ENCODE assay signal across 19 cellular contexts in genomic region chr14:36430662-36431084, GRCh38.
"Had no signal": no experiment of that assay in that cellular context is flagged by ENCODE, and none has a peak within 500 bp of the region (broad histone marks: within the 10 kb centered on the region; RNA-seq: fewer than 3 reads in every experiment).

No MANE protein-coding gene starts in this region.

- H3K27ac ChIP-seq: cardiac muscle cell, foreskin keratinocyte, spleen, testis had no signal

- H3K9me3 Mint-ChIP-seq: activated naive CD8-positive, alpha-beta T cell treated with anti-CD3 and anti-CD28 coated beads for 36 hours; mesothelial cell of epicardium had no signal

- H3K27me3 ChIP-seq: cardiac muscle cell, foreskin keratinocyte, spleen, testis had no signal

- H3K4me3 Mint-ChIP-seq: activated naive CD8-positive, alpha-beta T cell treated with anti-CD3 and anti-CD28 coated beads for 36 hours; mesothelial cell of epicardium; naive thymus-derived CD8-positive, alpha-beta T cell had no signal

- H3K4me1 ChIP-seq: foreskin keratinocyte, spleen, testis had no signal

- H3K4me3 ChIP-seq: cardiac muscle cell, spleen, testis had no signal

- H3K36me3 ChIP-seq: cardiac muscle cell, spleen had no signal

- DNase-seq: activated CD4-positive, alpha-beta T cell treated with anti-CD3 and anti-CD28 coated beads for 4 hours; activated CD4-positive, alpha-beta T cell treated with anti-CD3 and anti-CD28 coated beads, Interleukin-2, amount 50 U/mL, for 48 hours; activated CD4-positive, CD25-positive, alpha-beta regulatory T cell; activated naive CD4-positive, alpha-beta T cell treated with Interleukin-2 at 50 U/mL for 16 hours; activated naive CD8-positive, alpha-beta T cell treated with anti-CD3 and anti-CD28 coated beads for 36 hours; activated T-cell treated with anti-CD3 and anti-CD28 coated beads, Interleukin-2, amount 50 U/mL, for 48 hours; erythroblast; foreskin keratinocyte; hypothalamus; mammary epithelial cell; naive thymus-derived CD8-positive, alpha-beta T cell; spleen; stimulated activated CD4-positive, alpha-beta T cell treated with anti-CD3 and anti-CD28 coated beads, Interleukin-4, amount 100 ng/mL, for 1 hour; stimulated activated naive CD4-positive, alpha-beta T cell; T-helper 1 cell; testis had no signal

- ATAC-seq: foreskin keratinocyte; naive thymus-derived CD8-positive, alpha-beta T cell had no signal

- H3K9me3 ChIP-seq: spleen, testis had no signal

- H3K4me1 Mint-ChIP-seq: activated naive CD8-positive, alpha-beta T cell treated with anti-CD3 and anti-CD28 coated beads for 36 hours; mesothelial cell of epicardium; naive thymus-derived CD8-positive, alpha-beta T cell had no signal

- H3K36me3 Mint-ChIP-seq: activated naive CD8-positive, alpha-beta T cell treated with anti-CD3 and anti-CD28 coated beads for 36 hours; mesothelial cell of epicardium; naive thymus-derived CD8-positive, alpha-beta T cell had no signal

- H3K27ac Mint-ChIP-seq: activated naive CD8-positive, alpha-beta T cell treated with anti-CD3 and anti-CD28 coated beads for 36 hours; mesothelial cell of epicardium; naive thymus-derived CD8-positive, alpha-beta T cell; progenitor cell of endocrine pancreas had no signal
